In the genomic region with DNA sequence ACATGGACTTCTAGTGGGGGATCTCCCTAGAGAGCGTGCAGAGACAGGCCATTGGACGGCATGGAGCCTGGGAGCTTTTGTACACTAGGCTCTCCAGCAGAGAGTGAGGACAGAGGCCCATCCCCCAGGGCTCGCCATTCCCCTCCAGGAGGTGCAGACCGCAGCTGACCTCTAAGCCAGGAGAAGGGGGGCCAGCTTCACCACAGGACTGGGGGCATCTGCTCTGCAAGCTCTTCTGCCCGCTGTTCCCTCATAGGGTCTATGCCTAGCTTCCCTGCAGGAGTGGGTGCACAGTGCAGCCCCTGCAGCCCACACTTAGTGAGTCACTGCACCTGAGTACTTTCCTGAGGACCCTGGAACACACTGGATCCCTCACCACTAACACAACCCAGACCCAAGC, we compare ENCODE assay signal across 31 cellular contexts.
"Had no signal": no experiment of that assay in that cellular context is flagged by ENCODE, and none has a peak within 500 bp of the region (broad histone marks: within the 10 kb centered on the region; RNA-seq: fewer than 3 reads in every experiment).

No MANE protein-coding gene starts in this region.

- H3K4me3 ChIP-seq: ascending aorta, cardiac muscle cell, SK-N-MC had no signal

- H3K27ac Mint-ChIP-seq: activated CD4-positive, alpha-beta T cell treated with anti-CD3 and anti-CD28 coated beads for 36 hours; activated CD4-positive, alpha-beta T cell treated with anti-CD3 and anti-CD28 coated beads, Interleukin-2, amount 10 ng/mL, durations not matched to agents 7 days and 5 days; activated CD8-positive, alpha-beta T cell treated with anti-CD3 and anti-CD28 coated beads, Interleukin-2, amount 10 ng/mL, durations not matched to agents 7 days and 5 days; activated naive CD4-positive, alpha-beta T cell treated with anti-CD3 and anti-CD28 coated beads, Interleukin-2, amount 50 U/mL, for 24 hours; activated naive CD8-positive, alpha-beta T cell treated with anti-CD3 and anti-CD28 coated beads, Interleukin-2, amount 10 ng/mL, durations not matched to agents 7 days and 5 days; activated T-cell treated with anti-CD3 and anti-CD28 coated beads, Interleukin-2, amount 50 U/mL, for 24 hours; activated T-helper 2 cell treated with anti-CD3 and anti-CD28 coated beads, Interferon-gamma antibody, Interleukin-2, Interleukin-4, amounts not matched to agents 10 μg/mL and 5 μg/mL and 100 μg/mL, durations not matched to agents 14 hours and 24 hours and 36 hours; WTC11 had no signal

- DNase-seq: activated CD4-positive, alpha-beta T cell treated with anti-CD3 and anti-CD28 coated beads for 36 hours; activated CD4-positive, alpha-beta T cell treated with anti-CD3 and anti-CD28 coated beads, Interleukin-2, amount 10 ng/mL, durations not matched to agents 7 days and 5 days; activated CD4-positive, alpha-beta T cell treated with anti-CD3 and anti-CD28 coated beads, Interleukin-2, amount 50 U/mL, for 48 hours; activated CD8-positive, alpha-beta T cell treated with anti-CD3 and anti-CD28 coated beads, Interleukin-2, amount 10 ng/mL, durations not matched to agents 7 days and 5 days; activated gamma-delta T cell; activated naive CD4-positive, alpha-beta T cell treated with Interleukin-2 at 50 U/mL for 16 hours; activated naive CD8-positive, alpha-beta T cell treated with anti-CD3 and anti-CD28 coated beads, Interleukin-2, amount 10 ng/mL, durations not matched to agents 7 days and 5 days; activated T-cell treated with anti-CD3 and anti-CD28 coated beads, Interleukin-2, amount 50 U/mL, for 24 hours; amygdala; Karpas-422; KBM-7; NCI-H1105; NCI-H1436; NCI-H1694; NCI-H1930; NCI-H2081 treated with DMSO at 0.1 percent for 48 hours; NCI-H226; NCI-H446 treated with DMSO at 0.1 percent for 48 hours; NCI-H524; NCI-H69; NK-92 treated with Interleukin-12 subunit alpha and Interleukin-12 subunit beta, amount 100 ng/mL, for 24 hours; OCI-M1; Right ventricle myocardium superior had no signal

- H3K27ac ChIP-seq: ascending aorta, cardiac muscle cell, SK-N-MC had no signal

- H3K9me3 Mint-ChIP-seq: activated CD4-positive, alpha-beta T cell treated with anti-CD3 and anti-CD28 coated beads, Interleukin-2, amount 10 ng/mL, durations not matched to agents 7 days and 5 days; activated naive CD8-positive, alpha-beta T cell treated with anti-CD3 and anti-CD28 coated beads, Interleukin-2, amount 10 ng/mL, durations not matched to agents 7 days and 5 days; activated T-helper 2 cell treated with anti-CD3 and anti-CD28 coated beads, Interferon-gamma antibody, Interleukin-2, Interleukin-4, amounts not matched to agents 10 μg/mL and 5 μg/mL and 100 μg/mL, durations not matched to agents 14 hours and 24 hours and 36 hours had no signal

- H3K9me3 ChIP-seq: ascending aorta had no signal

- ATAC-seq: activated CD4-positive, alpha-beta T cell treated with anti-CD3 and anti-CD28 coated beads for 36 hours; activated CD4-positive, CD25-positive, alpha-beta regulatory T cell treated with anti-CD3 and anti-CD28 coated beads, Interleukin-2, amount 50 U/mL, for 24 hours; activated CD8-positive, alpha-beta T cell treated with anti-CD3 and anti-CD28 coated beads, Interleukin-2, amount 10 ng/mL, durations not matched to agents 7 days and 5 days; WTC11 had no signal

- H3K36me3 Mint-ChIP-seq: activated naive CD4-positive, alpha-beta T cell treated with anti-CD3 and anti-CD28 coated beads, Interleukin-2, amount 50 U/mL, for 24 hours; activated naive CD8-positive, alpha-beta T cell treated with anti-CD3 and anti-CD28 coated beads, Interleukin-2, amount 10 ng/mL, durations not matched to agents 7 days and 5 days; IgD-negative memory B cell; WTC11 had no signal

- H3K27me3 ChIP-seq: ascending aorta, cardiac muscle cell had no signal

- H3K36me3 ChIP-seq: ascending aorta, cardiac muscle cell had no signal

- H3K4me1 ChIP-seq: ascending aorta had no signal

- H3K4me3 Mint-ChIP-seq: activated CD4-positive, alpha-beta T cell treated with anti-CD3 and anti-CD28 coated beads for 36 hours; activated CD4-positive, alpha-beta T cell treated with anti-CD3 and anti-CD28 coated beads, Interleukin-2, amount 10 ng/mL, durations not matched to agents 7 days and 5 days; activated CD8-positive, alpha-beta T cell treated with anti-CD3 and anti-CD28 coated beads, Interleukin-2, amount 10 ng/mL, durations not matched to agents 7 days and 5 days; activated naive CD4-positive, alpha-beta T cell treated with anti-CD3 and anti-CD28 coated beads, Interleukin-2, amount 50 U/mL, for 24 hours; activated naive CD8-positive, alpha-beta T cell treated with anti-CD3 and anti-CD28 coated beads, Interleukin-2, amount 10 ng/mL, durations not matched to agents 7 days and 5 days; activated T-cell treated with anti-CD3 and anti-CD28 coated beads, Interleukin-2, amount 50 U/mL, for 24 hours; IgD-negative memory B cell; WTC11 had no signal

- H3K4me1 Mint-ChIP-seq: activated CD4-positive, alpha-beta T cell treated with anti-CD3 and anti-CD28 coated beads for 36 hours; activated CD4-positive, alpha-beta T cell treated with anti-CD3 and anti-CD28 coated beads, Interleukin-2, amount 10 ng/mL, durations not matched to agents 7 days and 5 days; activated naive CD4-positive, alpha-beta T cell treated with anti-CD3 and anti-CD28 coated beads, Interleukin-2, amount 50 U/mL, for 24 hours; activated naive CD8-positive, alpha-beta T cell treated with anti-CD3 and anti-CD28 coated beads, Interleukin-2, amount 10 ng/mL, durations not matched to agents 7 days and 5 days; IgD-negative memory B cell; WTC11 had no signal
